ENCODE assay signal across 31 cellular contexts in the genomic region with DNA sequence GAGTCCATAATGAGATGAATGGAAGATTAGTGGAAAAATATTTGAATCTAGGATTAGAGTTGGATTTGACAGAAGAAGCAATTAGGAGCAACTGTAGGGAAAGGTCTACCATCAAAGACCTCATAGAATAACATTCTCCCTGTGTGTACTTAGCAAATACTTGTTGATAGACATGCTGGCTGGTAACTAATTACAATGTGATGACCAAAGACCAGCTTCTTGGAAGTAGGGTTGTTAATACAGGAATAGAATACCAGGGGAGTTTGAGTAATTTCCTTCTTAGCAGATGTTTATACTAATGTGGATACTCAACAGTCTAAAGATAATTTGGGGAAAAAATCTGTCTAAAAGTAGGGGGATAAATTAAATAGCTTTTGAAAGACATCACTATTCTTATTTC.
"Had no signal": no experiment of that assay in that cellular context is flagged by ENCODE, and none has a peak within 500 bp of the region (broad histone marks: within the 10 kb centered on the region; RNA-seq: fewer than 3 reads in every experiment).

No MANE protein-coding gene starts in this region.

- H3K4me1 Mint-ChIP-seq: activated CD4-positive, alpha-beta T cell treated with anti-CD3 and anti-CD28 coated beads for 36 hours; activated naive CD8-positive, alpha-beta T cell treated with anti-CD3 and anti-CD28 coated beads for 36 hours; stimulated activated naive B cell treated with anti-CD40 and anti-IgM and Interleukin-4, amounts not matched to agents 10 μg/mL and 1 μg/mL and 100 μg/mL, for 72 hours had no signal

- FAIRE-seq: colon, small intestine had no signal

- H3K4me1 ChIP-seq: adrenal gland, foreskin keratinocyte, left lung, lower lobe of right lung, thyroid gland, upper lobe of right lung had no signal

- ATAC-seq: activated CD4-positive, alpha-beta T cell treated with anti-CD3 and anti-CD28 coated beads for 36 hours; foreskin keratinocyte; left lung; lower lobe of right lung; natural killer cell treated with Interleukin-12 subunit alpha and Interleukin-12 subunit beta and Interleukin-15 and Interleukin-18, amount 100 ng/mL, for 72 hours; sciatic nerve; stimulated activated naive B cell treated with anti-CD40 and anti-IgM and Interleukin-4, amounts not matched to agents 10 μg/mL and 1 μg/mL and 100 μg/mL, for 72 hours; upper lobe of right lung had no signal

- H3K9me3 ChIP-seq: adrenal gland, left lung, lower lobe of right lung, stomach, thyroid gland, upper lobe of right lung had no signal

- H3K9me3 Mint-ChIP-seq: activated naive CD4-positive, alpha-beta T cell treated with anti-CD3 and anti-CD28 coated beads for 36 hours; natural killer cell treated with Interleukin-12 subunit alpha and Interleukin-12 subunit beta and Interleukin-15 and Interleukin-18, amount 100 ng/mL, for 72 hours; stimulated activated naive B cell treated with anti-CD40 and anti-IgM and Interleukin-4, amounts not matched to agents 10 μg/mL and 1 μg/mL and 100 μg/mL, for 72 hours; T-helper 2 cell treated with Interferon-gamma antibody and Interleukin-4, amounts not matched to agents 5 μg/mL and 100 μg/mL, for 36 hours had no signal

- H3K27ac ChIP-seq: adrenal gland, foreskin keratinocyte, heart right ventricle, left lung, lower lobe of right lung, stomach, thyroid gland, upper lobe of right lung had no signal

- H3K36me3 ChIP-seq: adrenal gland, heart right ventricle, left lung, lower lobe of right lung, stomach, thyroid gland, upper lobe of right lung had no signal

- H3K27me3 Mint-ChIP-seq: activated CD4-positive, alpha-beta T cell treated with anti-CD3 and anti-CD28 coated beads for 36 hours; activated naive CD8-positive, alpha-beta T cell treated with anti-CD3 and anti-CD28 coated beads for 36 hours; brain; natural killer cell treated with Interleukin-12 subunit alpha and Interleukin-12 subunit beta and Interleukin-15 and Interleukin-18, amount 100 ng/mL, for 72 hours; stimulated activated naive B cell treated with anti-CD40 and anti-IgM and Interleukin-4, amounts not matched to agents 10 μg/mL and 1 μg/mL and 100 μg/mL, for 72 hours had no signal

- H3K4me3 Mint-ChIP-seq: activated CD4-positive, alpha-beta T cell treated with anti-CD3 and anti-CD28 coated beads for 36 hours; activated naive CD4-positive, alpha-beta T cell treated with anti-CD3 and anti-CD28 coated beads for 36 hours; activated naive CD8-positive, alpha-beta T cell treated with anti-CD3 and anti-CD28 coated beads for 36 hours; activated T-helper 1 cell treated with anti-CD3 and anti-CD28 coated beads, Interleukin-12 subunit alpha, Interleukin-12 subunit beta, Interleukin-2, Interleukin-4 antibody, amounts not matched to agents 30 ng/mL and 10 ng/mL and 1 ng/mL, durations not matched to agents 14 hours and 24 hours and 36 hours; brain; natural killer cell treated with Interleukin-12 subunit alpha and Interleukin-12 subunit beta and Interleukin-15 and Interleukin-18, amount 100 ng/mL, for 72 hours; stimulated activated naive B cell treated with anti-CD40 and anti-IgM and Interleukin-4, amounts not matched to agents 10 μg/mL and 1 μg/mL and 100 μg/mL, for 72 hours; T-helper 2 cell treated with Interferon-gamma antibody and Interleukin-4, amounts not matched to agents 5 μg/mL and 100 μg/mL, for 36 hours had no signal

- H3K27me3 ChIP-seq: adrenal gland, foreskin keratinocyte, heart right ventricle, left lung, stomach, thyroid gland, upper lobe of right lung had no signal

- H3K4me3 ChIP-seq: adrenal gland, heart right ventricle, left lung, lower lobe of right lung, stomach, thyroid gland, upper lobe of right lung had no signal

- DNase-seq: activated CD4-positive, alpha-beta T cell treated with anti-CD3 and anti-CD28 coated beads for 36 hours; activated CD4-positive, alpha-beta T cell treated with anti-CD3 and anti-CD28 coated beads, Interleukin-2, amount 50 U/mL, for 4 hours; activated CD4-positive, CD25-positive, alpha-beta regulatory T cell; activated effector memory CD4-positive, alpha-beta T cell treated with anti-CD3 and anti-CD28 coated beads, Interleukin-2, amount 50 U/mL, for 16 hours; activated naive CD4-positive, alpha-beta T cell treated with anti-CD3 and anti-CD28 coated beads for 36 hours; activated naive CD8-positive, alpha-beta T cell treated with anti-CD3 and anti-CD28 coated beads for 36 hours; activated T-cell treated with anti-CD3 and anti-CD28 coated beads for 4 hours; adrenal gland; aorta; central memory CD4-positive, alpha-beta T cell; effector memory CD4-positive, alpha-beta T cell; erythroblast; foreskin keratinocyte; heart right ventricle; left lung; lower lobe of right lung; mesendoderm; posterior cingulate gyrus; small intestine; stimulated activated CD4-positive, alpha-beta T cell treated with anti-CD3 and anti-CD28 coated beads, Interleukin-1b, Interleukin-23, amount 100 ng/mL, for 48 hours; stimulated activated naive B cell treated with anti-CD40 and anti-IgM and Interleukin-4, amounts not matched to agents 10 μg/mL and 1 μg/mL and 100 μg/mL, for 72 hours; stomach; T-helper 1 cell; thyroid gland; upper lobe of right lung had no signal

- H3K27ac Mint-ChIP-seq: activated CD4-positive, alpha-beta T cell treated with anti-CD3 and anti-CD28 coated beads for 36 hours; activated naive CD4-positive, alpha-beta T cell treated with anti-CD3 and anti-CD28 coated beads for 36 hours; activated naive CD8-positive, alpha-beta T cell treated with anti-CD3 and anti-CD28 coated beads for 36 hours; activated T-helper 1 cell treated with anti-CD3 and anti-CD28 coated beads, Interleukin-12 subunit alpha, Interleukin-12 subunit beta, Interleukin-2, Interleukin-4 antibody, amounts not matched to agents 30 ng/mL and 10 ng/mL and 1 ng/mL, durations not matched to agents 14 hours and 24 hours and 36 hours; brain; natural killer cell treated with Interleukin-12 subunit alpha and Interleukin-12 subunit beta and Interleukin-15 and Interleukin-18, amount 100 ng/mL, for 72 hours; stimulated activated naive B cell treated with anti-CD40 and anti-IgM and Interleukin-4, amounts not matched to agents 10 μg/mL and 1 μg/mL and 100 μg/mL, for 72 hours; T-helper 2 cell treated with Interferon-gamma antibody and Interleukin-4, amounts not matched to agents 5 μg/mL and 100 μg/mL, for 36 hours had no signal
